17 cellular contexts compared by ENCODE assay signal in the genomic region with DNA sequence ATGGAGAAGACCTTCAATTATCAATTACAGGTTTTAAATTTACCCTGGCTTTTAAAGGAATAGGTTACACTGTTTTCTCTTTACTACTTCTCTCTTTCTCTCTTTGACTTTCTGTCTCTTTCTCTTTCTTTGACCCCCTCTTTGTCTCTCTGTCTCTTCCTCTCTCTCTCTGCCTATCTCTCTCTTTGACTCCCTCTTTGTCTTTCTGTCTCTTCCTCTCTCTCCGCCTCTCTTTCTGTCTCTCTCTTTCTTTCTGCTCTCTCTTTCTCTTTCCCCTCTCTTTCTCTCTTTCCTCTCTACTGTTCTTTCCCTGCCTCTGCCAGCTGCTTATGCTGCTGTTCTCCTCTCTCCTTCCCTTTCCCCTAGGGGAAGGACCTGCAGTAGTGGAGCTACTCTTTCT.
DNase-seq lines count a peak whose midpoint lies in the region; FAIRE-seq and TF ChIP-seq lines count a peak whose summit lies in the region.
"Had no signal": no experiment of that assay in that cellular context is flagged by ENCODE, and none has a peak within 500 bp of the region (broad histone marks: within the 10 kb centered on the region; RNA-seq: fewer than 3 reads in every experiment).

No MANE protein-coding gene starts in this region.

- intact Hi-C loops in Calu3 (cut with micrococcal nuclease; ENCODE audit: unreplicated experiment), result no loop called here

- no peak for FAIRE-seq in GM12892 (lab: Jason Lieb, UNC)
- FAIRE-seq: GM12891 had no signal

- H3K9me3 Mint-ChIP-seq in Calu3 (ENCODE audit: low read depth, unreplicated experiment), result peaks cover 18% of the 10 kb centered on the region
- H3K9me3 Mint-ChIP-seq in endothelial cell (ENCODE audit: unreplicated experiment), result peaks cover 7% of the 10 kb centered on the region

- H3K4me1 Mint-ChIP-seq in Calu3 (ENCODE audit: low read depth, unreplicated experiment), result peaks cover 34% of the 10 kb centered on the region
- no peaks in the 10 kb centered on the region for H3K4me1 Mint-ChIP-seq in endothelial cell (ENCODE audit: unreplicated experiment)
- H3K4me1 Mint-ChIP-seq: B cell; CD4-positive, CD25-positive, alpha-beta regulatory T cell; CD8-positive, alpha-beta memory T cell; GM23338 had no signal

- no peaks in the 10 kb centered on the region for H3K36me3 ChIP-seq in HEK293 (ENCODE audit: control insufficient read depth in 2 of 2, insufficient read depth in 1 of 2, low read length in 2 of 2)
- H3K36me3 ChIP-seq: BLaER1 had no signal

- H3K27me3 Mint-ChIP-seq in Calu3 (ENCODE audit: unreplicated experiment), result no peaks in the 10 kb centered on the region
- peaks cover 1% of the 10 kb centered on the region for H3K27me3 Mint-ChIP-seq in endothelial cell (ENCODE audit: unreplicated experiment)

- no peaks in the 10 kb centered on the region for H3K4me1 ChIP-seq in HEK293 (ENCODE audit: control insufficient read depth, insufficient read depth, low read length)
- H3K4me1 ChIP-seq: BLaER1 had no signal

- POLR2A ChIA-PET in HEK293 (lab: Yijun Ruan, JAX), result interaction anchor here (1.4 kb wide), 1 partner anchor 10 kb away, joined by 3 read pairs; no protein-coding TSS in a partner anchor

- no peak overlapping the region for H3K4me3 ChIP-seq in HEK293 (ENCODE audit: low read depth, low read length)
- H3K4me3 ChIP-seq: BLaER1, GM23338 had no signal

- TF ChIP-seq CTCF in Calu3 (IDR thresholded peaks at IDR 0.05; ENCODE audit: unreplicated experiment) (no peak), HEK293 (tag by site-specific recombination; IDR thresholded peaks at IDR 0.05) (no peak), endothelial cell (IDR thresholded peaks at IDR 0.05; ENCODE audit: unreplicated experiment) (no peak)

- H3K36me3 Mint-ChIP-seq in Calu3 (ENCODE audit: insufficient read depth, unreplicated experiment) (peaks cover 10% of the 10 kb centered on the region), endothelial cell (ENCODE audit: low read depth, unreplicated experiment) (peaks cover 5% of the 10 kb centered on the region)

- TF ChIP-seq POLR2A in GM12892 (IDR thresholded peaks at IDR 0.05; ENCODE audit: low read depth, low read length), result no peak

- DNase-seq in Calu3 (no peak), endothelial cell (ENCODE audit: low spot score) (no peak), NCI-H226 (no peak), GM19238 (ENCODE audit: insufficient read length, low spot score) (no peak), GM12892 (ENCODE audit: insufficient read length) (no peak)
- DNase-seq: CD4-positive, CD25-positive, alpha-beta regulatory T cell; CD8-positive, alpha-beta memory T cell; DMS53; DMS79 treated with DMSO at 0.1 percent for 48 hours; GF-D8; H9 had no signal

- no TSS peak for BruUV-seq in Calu3 (replicated peaks; lab: Mats Ljungman, UMichigan)

- no peak overlapping the region for H3K4me3 Mint-ChIP-seq in Calu3 (ENCODE audit: low read depth, unreplicated experiment)
- H3K4me3 Mint-ChIP-seq in endothelial cell (ENCODE audit: unreplicated experiment), result no peak overlapping the region
- H3K4me3 Mint-ChIP-seq: B cell; CD8-positive, alpha-beta memory T cell; GM23338; H9 had no signal

- CTCF ChIA-PET in Calu3 (lab: Charles Lee), result interaction anchor here (0.7 kb wide), 1 partner anchor 202 kb away, joined by 3 read pairs; no protein-coding TSS in a partner anchor
- CTCF ChIA-PET in HEK293 (lab: Yijun Ruan, JAX), result interaction anchor here (1.0 to 1.2 kb wide), 2 partner anchors 101 to 107 kb away, joined by 4 to 7 read pairs; no protein-coding TSS in a partner anchor

- peak overlapping the region; percentile 7 for H3K27ac Mint-ChIP-seq in Calu3 (ENCODE audit: unreplicated experiment)
- peak overlapping the region; percentile 25 for H3K27ac Mint-ChIP-seq in endothelial cell (ENCODE audit: unreplicated experiment)
- H3K27ac Mint-ChIP-seq: B cell; CD4-positive, CD25-positive, alpha-beta regulatory T cell; CD8-positive, alpha-beta memory T cell; GM23338 had no signal

- H3K9me3 ChIP-seq in HEK293 (ENCODE audit: control insufficient read depth, insufficient read depth, low read depth, low read length), result no peaks in the 10 kb centered on the region

- H3K27ac ChIP-seq in HEK293 (ENCODE audit: extremely low read depth, low read depth, low read length), result no peak overlapping the region
- H3K27ac ChIP-seq: BLaER1, C4-2B had no signal

TF ChIP-seq in HEK293, 187 proteins besides CTCF, POLR2A, EP300 and RAD21:
- TF ChIP-seq YY1 (tag by site-specific recombination; IDR thresholded peaks at IDR 0.05), result no peak
- TF ChIP-seq PRDM1 (tag by site-specific recombination; IDR thresholded peaks at IDR 0.05), result peak; percentile 80
- TF ChIP-seq TRIM28 (IDR thresholded peaks at IDR 0.05; ENCODE audit: borderline replicate concordance, low read length), result no peak
- TF ChIP-seq ZNF776 (tag by site-specific recombination; IDR thresholded peaks at IDR 0.05; ENCODE audit: borderline replicate concordance), result no peak
- no peak for TF ChIP-seq ZNF133 (tag by site-specific recombination; IDR thresholded peaks at IDR 0.05)
